ENCODE assay signal across 14 cellular contexts in the genomic region with DNA sequence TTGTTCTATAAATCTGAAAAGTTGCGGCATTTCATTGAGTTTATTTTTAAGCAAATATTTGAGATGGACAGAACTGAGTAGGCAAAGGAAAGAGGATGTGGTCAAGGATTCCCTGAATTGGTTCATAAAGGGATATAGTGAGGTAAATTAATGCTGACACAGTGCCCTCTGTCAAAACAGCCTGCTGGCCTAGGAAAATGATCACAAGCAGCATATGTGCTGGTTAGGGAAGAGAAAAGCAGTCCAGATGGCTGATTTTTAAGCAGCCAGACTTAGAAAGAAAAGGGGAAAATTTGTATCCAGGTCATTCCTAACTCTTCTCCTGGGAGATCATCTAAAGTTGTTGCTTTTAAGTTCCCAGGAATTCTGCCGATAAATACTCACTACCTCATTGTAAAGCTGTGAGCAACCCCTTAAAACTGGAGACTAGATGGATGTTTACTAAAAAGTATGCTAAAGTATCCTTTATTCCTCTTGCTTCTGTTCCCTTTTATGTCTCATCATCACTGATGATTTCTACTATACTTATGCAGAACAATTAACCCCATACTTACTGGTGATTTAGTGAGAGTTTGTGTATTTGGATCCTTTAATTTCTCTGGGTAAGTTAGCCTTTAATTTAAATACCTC. TPM values are rescaled to one million over a fixed set of nuclear protein-coding genes. Genes with fewer than 3 reads are reported as not detected.
A peak's percentile ranks its signal among the peaks of the same experiment; 100 is the strongest.
DNase-seq lines count a peak whose midpoint lies in the region; ATAC-seq, FAIRE-seq and TF ChIP-seq lines count a peak whose summit lies in the region.
"Had no signal": no experiment of that assay in that cellular context is flagged by ENCODE, and none has a peak within 500 bp of the region (broad histone marks: within the 10 kb centered on the region; RNA-seq: fewer than 3 reads in every experiment).

No MANE protein-coding gene starts in this region.

- no peaks in the 10 kb centered on the region for H3K79me2 ChIP-seq in mesendoderm (ENCODE audit: control insufficient read depth, insufficient read depth, low read length)

- H3K4ac ChIP-seq in mesendoderm (ENCODE audit: low read depth, low read length), result no peak overlapping the region

- H3K27ac ChIP-seq in mesendoderm (ENCODE audit: low read depth, low read length), result no peak overlapping the region
- H3K27ac ChIP-seq: testis had no signal

- H3K18ac ChIP-seq in mesendoderm (ENCODE audit: low read length), result no peak overlapping the region

- H3K4me2 ChIP-seq in mesendoderm (ENCODE audit: low read length), result no peak overlapping the region

- no peak overlapping the region for H4K5ac ChIP-seq in mesendoderm (ENCODE audit: low read length)

- no peak overlapping the region for H3K23ac ChIP-seq in mesendoderm (ENCODE audit: low read length)

- H2AK5ac ChIP-seq in mesendoderm (ENCODE audit: low read length), result no peak overlapping the region

- H2BK120ac ChIP-seq in mesendoderm (ENCODE audit: low read depth, low read length), result no peak overlapping the region

- no peaks in the 10 kb centered on the region for H3K27me3 ChIP-seq in BJ (ENCODE audit: control insufficient read depth, insufficient read depth, low read length)
- no peaks in the 10 kb centered on the region for H3K27me3 ChIP-seq in mesendoderm (ENCODE audit: insufficient read depth, low read length, poor library complexity)
- H3K27me3 ChIP-seq: testis had no signal

- no peaks in the 10 kb centered on the region for H3K9me3 Mint-ChIP-seq in chondrocyte (ENCODE audit: low read depth)
- H3K9me3 Mint-ChIP-seq: activated naive CD8-positive, alpha-beta T cell treated with anti-CD3 and anti-CD28 coated beads for 36 hours; effector memory CD8-positive, alpha-beta T cell; T-helper 1 cell treated with Interleukin-12 subunit alpha and Interleukin-12 subunit beta and Interleukin-4 antibody, amounts not matched to agents 30 μg/mL and 1 μg/mL, for 36 hours had no signal

- no peaks in the 10 kb centered on the region for H3K27me3 Mint-ChIP-seq in chondrocyte (ENCODE audit: low read depth)
- H3K27me3 Mint-ChIP-seq: activated naive CD8-positive, alpha-beta T cell treated with anti-CD3 and anti-CD28 coated beads for 36 hours had no signal

- no peak overlapping the region for H4K8ac ChIP-seq in mesendoderm (ENCODE audit: low read depth, low read length)

- TF ChIP-seq CTCF in BJ (IDR thresholded peaks at IDR 0.05; ENCODE audit: insufficient read depth, low read depth, low read length) (no peak), chondrocyte (IDR thresholded peaks at IDR 0.05) (no peak)

- peak overlapping the region; percentile 76 for H3K27ac Mint-ChIP-seq in chondrocyte (ENCODE audit: unreplicated experiment)
- H3K27ac Mint-ChIP-seq: activated CD8-positive, alpha-beta memory T cell treated with anti-CD3 and anti-CD28 coated beads, Interleukin-2, amount 10 ng/mL, durations not matched to agents 7 days and 5 days; activated naive CD8-positive, alpha-beta T cell treated with anti-CD3 and anti-CD28 coated beads for 36 hours; effector memory CD8-positive, alpha-beta T cell; T-helper 1 cell treated with Interleukin-12 subunit alpha and Interleukin-12 subunit beta and Interleukin-4 antibody, amounts not matched to agents 30 μg/mL and 1 μg/mL, for 36 hours had no signal

- H3K36me3 Mint-ChIP-seq in chondrocyte (ENCODE audit: low read depth), result no peaks in the 10 kb centered on the region
- H3K36me3 Mint-ChIP-seq: activated CD8-positive, alpha-beta memory T cell treated with anti-CD3 and anti-CD28 coated beads, Interleukin-2, amount 10 ng/mL, durations not matched to agents 7 days and 5 days; activated naive CD8-positive, alpha-beta T cell treated with anti-CD3 and anti-CD28 coated beads for 36 hours had no signal

- no peak overlapping the region for H3K9ac ChIP-seq in mesendoderm (ENCODE audit: low read length)

- H3K79me1 ChIP-seq in mesendoderm (ENCODE audit: low read length), result no peaks in the 10 kb centered on the region

- ATAC-seq in GM21576 (IDR thresholded peaks at IDR 0.05; ENCODE audit: unreplicated experiment), result no peak
- ATAC-seq: activated CD8-positive, alpha-beta memory T cell treated with anti-CD3 and anti-CD28 coated beads, Interleukin-2, amount 10 ng/mL, durations not matched to agents 7 days and 5 days; effector memory CD8-positive, alpha-beta T cell had no signal

- CTCF ChIA-PET in BJ (lab: Yijun Ruan, JAX), result no interaction called here

- no peak overlapping the region for H3K4me3 ChIP-seq in BJ (ENCODE audit: low read depth, low read length)
- H3K4me3 ChIP-seq in mesendoderm (ENCODE audit: low read length), result no peak overlapping the region
- H3K4me3 ChIP-seq: testis had no signal

- H3K4me3 Mint-ChIP-seq in chondrocyte (ENCODE audit: unreplicated experiment), result no peak overlapping the region
- H3K4me3 Mint-ChIP-seq: activated CD8-positive, alpha-beta memory T cell treated with anti-CD3 and anti-CD28 coated beads, Interleukin-2, amount 10 ng/mL, durations not matched to agents 7 days and 5 days; activated naive CD8-positive, alpha-beta T cell treated with anti-CD3 and anti-CD28 coated beads for 36 hours; effector memory CD8-positive, alpha-beta T cell; T-helper 1 cell treated with Interleukin-12 subunit alpha and Interleukin-12 subunit beta and Interleukin-4 antibody, amounts not matched to agents 30 μg/mL and 1 μg/mL, for 36 hours had no signal

- FAIRE-seq in HTR-8/SVneo (lab: Jason Lieb, UNC), result no peak
- FAIRE-seq: G401.6 had no signal

- no peaks in the 10 kb centered on the region for H3K36me3 ChIP-seq in BJ (ENCODE audit: control insufficient read depth, insufficient read depth, low read length)
- H3K36me3 ChIP-seq in mesendoderm (ENCODE audit: control insufficient read depth, insufficient read depth, low read length), result no peaks in the 10 kb centered on the region

- H3K4me1 Mint-ChIP-seq in chondrocyte (ENCODE audit: low read depth), result peaks cover 19% of the 10 kb centered on the region

- no peak overlapping the region for H2BK15ac ChIP-seq in mesendoderm (replicated peaks; ENCODE audit: low read depth)

- no peak overlapping the region for H3K56ac ChIP-seq in mesendoderm (ENCODE audit: low read length)

- no CpG with 5 or more reads among the region's 2 CpGs for WGBS in mesendoderm (ENCODE audit: extremely low coverage, insufficient coverage, low lambda C conversion rate)

- DNase-seq in BJ (ENCODE audit: low read depth) (peak; percentile 20), NCI-H446 (lab: John Stamatoyannopoulos, UW) (peak; percentile 26 to 64), chondrocyte (ENCODE audit: low spot score) (no peak), myocyte (ENCODE audit: low read depth) (peak; percentile 13), mesendoderm (no peak), HTR-8/SVneo (ENCODE audit: insufficient read length, low spot score) (no peak), NCI-H2029 treated with DMSO at 0.1 percent for 48 hours (lab: John Stamatoyannopoulos, UW) (no peak)
- DNase-seq: activated CD8-positive, alpha-beta memory T cell treated with anti-CD3 and anti-CD28 coated beads, Interleukin-2, amount 10 ng/mL, durations not matched to agents 7 days and 5 days; activated naive CD8-positive, alpha-beta T cell treated with anti-CD3 and anti-CD28 coated beads for 36 hours; effector memory CD8-positive, alpha-beta T cell; testis had no signal

- POLR2A ChIA-PET in BJ (lab: Charles Lee), result no interaction called here

- no peaks in the 10 kb centered on the region for H3K4me1 ChIP-seq in mesendoderm (ENCODE audit: control insufficient read depth, low read depth, low read length)
- H3K4me1 ChIP-seq: testis had no signal

- H2BK5ac ChIP-seq in mesendoderm (ENCODE audit: low read length), result no peak overlapping the region

RNA-seq across cellular contexts. Expression of gene CNOT2, which starts 46.4 kb away (rescaled TPM):
- 56.9 and 84.0 TPM in 2 replicates for polyA plus RNA-seq in BJ (2011; rRNA removed)
- polyA minus RNA-seq in BJ (2011; rRNA and poly(A)+ RNA removed), result 91.2 and 98.1 TPM in 2 replicates
- total RNA-seq in chondrocyte, result 48.7 to 67.2 TPM (median 51.6 TPM) in 3 replicates
- 85.9 and 112 TPM in 2 replicates for total RNA-seq in myocyte
- polyA plus RNA-seq in myocyte (2012), result 39.5 TPM
- polyA plus RNA-seq in mesendoderm (2013, experiment 1 of 2), result 187 TPM
- polyA plus RNA-seq in mesendoderm (2013, experiment 2 of 2), result 178 TPM

Comparison
In these comparisons a context has a peak if more than half of its experiments do, and no peak if none do; other contexts are left out.
1. DNase-seq: peak in BJ (single experiment), NCI-H446 (2 of 2) and myocyte (single experiment); none in chondrocyte (single experiment), mesendoderm (single experiment), HTR-8/SVneo (single experiment) and NCI-H2029 treated with DMSO at 0.1 percent for 48 hours (single experiment).